ENCODE assay signal across 29 cellular contexts in the genomic region with DNA sequence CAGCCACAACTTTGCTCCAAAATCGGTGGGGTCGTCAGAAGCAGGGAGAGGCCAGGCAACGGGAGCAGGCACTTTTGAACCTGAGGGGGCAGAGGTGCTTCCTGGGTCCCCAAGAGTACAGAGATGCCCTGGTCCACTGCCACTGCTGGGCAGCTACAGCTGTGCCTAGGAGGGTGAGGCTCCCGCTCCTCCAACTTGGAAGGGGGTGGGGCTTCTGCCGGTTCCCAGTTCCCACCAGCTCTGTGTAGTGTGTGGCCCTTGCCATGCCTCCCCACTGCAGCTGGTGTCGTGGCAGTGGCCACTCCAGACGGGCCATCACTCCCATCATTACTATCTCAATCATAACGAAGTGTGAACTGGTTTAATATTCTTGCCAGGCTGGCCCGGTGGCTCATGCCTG.
"Had no signal": no experiment of that assay in that cellular context is flagged by ENCODE, and none has a peak within 500 bp of the region (broad histone marks: within the 10 kb centered on the region; RNA-seq: fewer than 3 reads in every experiment).

No MANE protein-coding gene starts in this region.

- H3K36me3 ChIP-seq: neural progenitor cell, neutrophil, ovary, right lobe of liver, spleen, suprapubic skin, tibial artery, transverse colon, upper lobe of right lung, uterus had no signal

- H2AFZ ChIP-seq: parathyroid adenoma had no signal

- H3K4me2 ChIP-seq: neural progenitor cell, smooth muscle cell had no signal

- H3K4me3 ChIP-seq: neural progenitor cell, ovary, psoas muscle, right lobe of liver, skin epidermis, smooth muscle cell, spleen, suprapubic skin, tibial artery, transverse colon, upper lobe of right lung, uterus had no signal

- H3K4me1 ChIP-seq: neural progenitor cell, parathyroid adenoma, psoas muscle, right lobe of liver, spleen, suprapubic skin, testis, tibial artery, transverse colon, upper lobe of right lung, uterus had no signal

- H3K9me3 ChIP-seq: neutrophil, ovary, psoas muscle, right lobe of liver, suprapubic skin, testis, tibial artery, transverse colon, upper lobe of right lung, uterus had no signal

- H3K79me2 ChIP-seq: parathyroid adenoma had no signal

- H3K9ac ChIP-seq: neural progenitor cell, parathyroid adenoma had no signal

- H3K27ac ChIP-seq: neural progenitor cell, neutrophil, ovary, parathyroid adenoma, psoas muscle, right lobe of liver, skin epidermis, spleen, suprapubic skin, testis, tibial artery, transverse colon, upper lobe of right lung, uterus had no signal

- H3K27me3 ChIP-seq: neural progenitor cell, neutrophil, ovary, right lobe of liver, spleen, suprapubic skin, testis, tibial artery, transverse colon, upper lobe of right lung, uterus had no signal

- ATAC-seq: naive thymus-derived CD4-positive, alpha-beta T cell; natural killer cell; psoas muscle; right cardiac atrium; stimulated activated memory B cell treated with anti-CD40 and anti-IgM and Interleukin-4, amounts not matched to agents 10 μg/mL and 1 μg/mL and 100 μg/mL, for 72 hours; stimulated activated naive CD8-positive, alpha-beta T cell treated with anti-CD3 and anti-CD28 coated beads, Interleukin-15, amount 100 ng/mL, for 72 hours; stimulated activated naive CD8-positive, alpha-beta T cell treated with anti-CD3 and anti-CD28 coated beads, Interleukin-15, Interleukin-2, amounts not matched to agents 100 U/mL and 50 U/mL, for 24 hours; upper lobe of right lung had no signal

- DNase-seq: naive thymus-derived CD4-positive, alpha-beta T cell; natural killer cell; nucleus accumbens; ovary; psoas muscle; right lobe of liver; spleen; stimulated activated CD4-positive, alpha-beta T cell treated with anti-CD3 and anti-CD28 coated beads, Interleukin-12 subunit alpha, Interleukin-12 subunit beta, amount 100 ng/mL, for 4 hours; stimulated activated CD4-positive, alpha-beta T cell treated with anti-CD3 and anti-CD28 coated beads, Interleukin-1b, Interleukin-23, amount 100 ng/mL, for 48 hours; stimulated activated CD4-positive, alpha-beta T cell treated with anti-CD3 and anti-CD28 coated beads, Interleukin-4, amount 100 ng/mL, for 1 hour; stimulated activated CD4-positive, alpha-beta T cell treated with anti-CD3 and anti-CD28 coated beads, Interleukin-4, amount 100 ng/mL, for 4 hours; stimulated activated CD8-positive, alpha-beta memory T cell treated with anti-CD3 and anti-CD28 coated beads, Interleukin-4, amount 100 ng/mL, for 48 hours; stimulated activated naive CD4-positive, alpha-beta T cell; stimulated activated naive CD8-positive, alpha-beta T cell treated with anti-CD3 and anti-CD28 coated beads, Interleukin-15, amount 100 ng/mL, for 72 hours; stimulated activated naive CD8-positive, alpha-beta T cell treated with anti-CD3 and anti-CD28 coated beads, Interleukin-15, Interleukin-2, amounts not matched to agents 100 U/mL and 50 U/mL, for 24 hours; substantia nigra; testis; tibial artery; transverse colon; upper lobe of right lung; uterus had no signal
